Comparison of ENCODE assay signal across 9 cellular contexts in genomic region chr7:100396421-100396982, GRCh38. TPM values are rescaled to one million over a fixed set of nuclear protein-coding genes. Genes with fewer than 3 reads are reported as not detected.
DNase-seq lines count a peak whose midpoint lies in the region; ATAC-seq and TF ChIP-seq lines count a peak whose summit lies in the region.
"Had no signal": no experiment of that assay in that cellular context is flagged by ENCODE, and none has a peak within 500 bp of the region (broad histone marks: within the 10 kb centered on the region; RNA-seq: fewer than 3 reads in every experiment).

No MANE protein-coding gene starts in this region.

- no peak overlapping the region for H3K4me3 ChIP-seq in GM06990 (replicated peaks; ENCODE audit: low read depth, low read length)

- H3K27me3 ChIP-seq in GM06990 (replicated peaks; ENCODE audit: control insufficient read depth, insufficient read depth, low read length), result no peaks in the 10 kb centered on the region

- H3K4me3 Mint-ChIP-seq in nephron progenitor cell, result no peak overlapping the region
- H3K4me3 Mint-ChIP-seq: neural crest cell had no signal

- intact Hi-C loops in posterior vena cava (cut with DNase I), result loop anchor here in 1 of 2 donors (2.0 kb wide), 1 partner anchor 56 kb away; no protein-coding TSS in a partner anchor

- peak; percentile 86 for DNase-seq in GM06990 (ENCODE audit: extremely low read depth, insufficient read length)
- peak; percentile 9 for DNase-seq in activated naive CD8-positive, alpha-beta T cell treated with anti-CD3 and anti-CD28 coated beads, Interleukin-2, amount 50 U/mL, for 16 hours (ENCODE audit: low read depth, low spot score)
- no peak for DNase-seq in SHP77 treated with DMSO at 0.1 percent for 48 hours (lab: John Stamatoyannopoulos, UW)
- DNase-seq in COR-L47 (lab: John Stamatoyannopoulos, UW), result no peak
- no peak for DNase-seq in nephron progenitor cell
- no peak for DNase-seq in posterior vena cava (ENCODE audit: low spot score)

- H3K4me1 Mint-ChIP-seq in nephron progenitor cell, result peaks cover 19% of the 10 kb centered on the region
- H3K4me1 Mint-ChIP-seq: neural crest cell had no signal

- TF ChIP-seq CTCF in GM06990 (IDR thresholded peaks at IDR 0.05; ENCODE audit: insufficient read depth, low read length, poor library complexity, severe bottlenecking) (no peak), nephron progenitor cell (IDR thresholded peaks at IDR 0.05) (no peak)

- no peak overlapping the region for H3K27ac Mint-ChIP-seq in nephron progenitor cell

- H3K27me3 Mint-ChIP-seq in nephron progenitor cell (ENCODE audit: low read depth, poor library complexity), result peaks cover 54% of the 10 kb centered on the region

- ATAC-seq in GM21381 (IDR thresholded peaks at IDR 0.05; ENCODE audit: unreplicated experiment), result peak; percentile 91
- ATAC-seq in HG03575 (IDR thresholded peaks at IDR 0.05; ENCODE audit: extremely low read depth, insufficient number of reproducible peaks, low FRiP score, unreplicated experiment), result peak; percentile 76

- no peaks in the 10 kb centered on the region for H3K36me3 Mint-ChIP-seq in nephron progenitor cell (ENCODE audit: low read depth)

- no peaks in the 10 kb centered on the region for H3K36me3 ChIP-seq in GM06990 (ENCODE audit: control insufficient read depth, insufficient read depth, low read length)

- no peaks in the 10 kb centered on the region for H3K9me3 Mint-ChIP-seq in nephron progenitor cell
- H3K9me3 Mint-ChIP-seq: neural crest cell had no signal

RNA-seq across cellular contexts. Expression of gene PILRA, which starts 23.2 kb away (rescaled TPM):
- total RNA-seq in posterior vena cava, result 10 to 100 TPM in 1 of 2 donors, 1 to 10 TPM in 1; 5.9 to 15.3 TPM

RNA-seq across cellular contexts. Expression of gene ZCWPW1, which starts 32.0 kb away (rescaled TPM):
- 1 to 10 TPM; 2.9 to 3.5 TPM for total RNA-seq in posterior vena cava

RNA-seq across cellular contexts. Expression of gene MEPCE, which starts 33.1 kb away (rescaled TPM):
- total RNA-seq in posterior vena cava, result 10 to 100 TPM; 19.8 to 21.8 TPM

RNA-seq across cellular contexts. Expression of gene PILRB, which starts 38.6 kb away (rescaled TPM):
- 10 to 100 TPM; 17.7 to 32.5 TPM for total RNA-seq in posterior vena cava

RNA-seq across cellular contexts. Expression of gene PPP1R35, which starts 39.8 kb away (rescaled TPM):
- 10 to 100 TPM; 16.7 to 23.9 TPM for total RNA-seq in posterior vena cava

Comparison
In these comparisons a context has a peak if more than half of its experiments do, and no peak if none do; other contexts are left out.
1. DNase-seq: peak in GM06990 (single experiment) and activated naive CD8-positive, alpha-beta T cell treated with anti-CD3 and anti-CD28 coated beads, Interleukin-2, amount 50 U/mL, for 16 hours (single experiment); none in SHP77 treated with DMSO at 0.1 percent for 48 hours (single experiment), COR-L47 (single experiment), nephron progenitor cell (single experiment) and posterior vena cava (single experiment).